In the genomic region with DNA sequence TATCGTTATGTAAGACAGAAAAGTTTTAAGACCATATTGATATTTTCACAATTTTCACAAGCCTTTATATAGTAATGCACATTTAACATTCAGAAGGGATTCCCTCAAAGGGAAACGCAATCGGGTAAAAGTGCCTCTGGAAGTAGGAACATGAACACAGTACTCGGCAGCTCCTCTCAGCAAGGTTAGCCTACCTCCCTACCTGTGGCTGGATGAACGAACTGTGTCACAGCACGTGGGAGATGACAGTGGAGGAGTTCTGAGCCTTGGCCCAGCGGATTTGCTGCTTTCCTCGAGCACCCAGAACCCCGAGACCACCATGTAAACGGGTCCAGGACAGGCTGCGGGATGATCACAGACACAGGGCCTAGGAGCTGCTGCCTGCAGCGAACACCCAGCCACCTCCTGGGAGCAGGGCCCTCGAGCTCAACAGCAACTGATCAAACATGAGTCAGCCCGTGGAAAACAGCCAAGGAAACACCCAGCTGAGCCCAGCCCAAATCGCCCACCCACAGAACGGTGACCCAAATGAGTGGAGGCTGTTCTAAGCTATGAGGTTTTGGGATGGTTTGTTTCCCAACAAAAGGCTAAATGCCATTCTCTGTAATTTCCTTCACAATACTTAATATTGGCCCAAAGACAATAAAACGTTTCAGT, we compare ENCODE assay signal across 9 cellular contexts. TPM values are rescaled to one million over a fixed set of nuclear protein-coding genes. Genes with fewer than 3 reads are reported as not detected.
DNase-seq lines count a peak whose midpoint lies in the region; ATAC-seq, FAIRE-seq and TF ChIP-seq lines count a peak whose summit lies in the region.
"Had no signal": no experiment of that assay in that cellular context is flagged by ENCODE, and none has a peak within 500 bp of the region (broad histone marks: within the 10 kb centered on the region; RNA-seq: fewer than 3 reads in every experiment).

No MANE protein-coding gene starts in this region.

- TF ChIP-seq CTCF in MM.1S (IDR thresholded peaks at IDR 0.05; ENCODE audit: low read length), result no peak

- H3K4me3 ChIP-seq in small intestine (ENCODE audit: low read depth in 1 of 2, low read length in 2 of 2) (no peak overlapping the region), MM.1S (ENCODE audit: low read length) (no peak overlapping the region)

- H3K9me2 ChIP-seq in MM.1S (replicated peaks; ENCODE audit: insufficient read depth, low read length), result no peaks in the 10 kb centered on the region

- H3K27me3 ChIP-seq in small intestine (ENCODE audit: control insufficient read depth in 2 of 2, insufficient read depth in 2 of 2, low read length in 2 of 2) (no peaks in the 10 kb centered on the region), MM.1S (replicated peaks; ENCODE audit: insufficient read depth, low read length) (no peaks in the 10 kb centered on the region)

- no peak for ATAC-seq in HG03378 (IDR thresholded peaks at IDR 0.05; ENCODE audit: unreplicated experiment)

- H3F3A ChIP-seq in MM.1S (ENCODE audit: insufficient read depth, low read length), result no peaks in the 10 kb centered on the region

- H3K4me1 ChIP-seq in small intestine (ENCODE audit: control insufficient read depth in 2 of 2, insufficient read depth in 1 of 2, low read depth in 1 of 2, low read length in 1 of 2) (peaks cover 0 to 4% of the 10 kb centered on the region in 2 donors), MM.1S (ENCODE audit: low read length) (no peaks in the 10 kb centered on the region)

- H3K36me3 ChIP-seq in small intestine (ENCODE audit: control insufficient read depth in 2 of 2, insufficient read depth in 2 of 2, low read length in 2 of 2) (peaks cover 0 to 2% of the 10 kb centered on the region in 2 donors), MM.1S (replicated peaks; ENCODE audit: insufficient read depth, low read length) (0 out of 2 replicates have a peak, but pooled peaks cover 9% of the 10 kb centered on the region)

- 49 to 71% (median 53%) methylated on average over 17 of the region's 17 CpGs for WGBS in small intestine, 3 donors

- peaks cover 75% of the 10 kb centered on the region for H3K79me2 ChIP-seq in MM.1S (ENCODE audit: low read length)

- peak; percentile 76 for DNase-seq in GM04503 (ENCODE audit: low read depth)
- DNase-seq in T1000 (lab: John Stamatoyannopoulos, UW), result peak; percentile 13
- DNase-seq in glomerular visceral epithelial cell (ENCODE audit: extremely low spot score), result peak; percentile 84
- DNase-seq in small intestine, result peak; percentile 55
- no peak for DNase-seq in cerebellar nuclear complex (lab: John Stamatoyannopoulos, UW)
- no peak for DNase-seq in MM.1S
- DNase-seq in mesenteric fat pad (ENCODE audit: low spot score), result no peak
- DNase-seq: activated effector memory CD4-positive, alpha-beta T cell treated with Interleukin-2 at 50 U/mL for 16 hours had no signal

- H3K9ac ChIP-seq in MM.1S (ENCODE audit: low read length), result no peak overlapping the region

- H3K4me2 ChIP-seq in MM.1S (ENCODE audit: low read depth, low read length), result no peak overlapping the region

- no peaks in the 10 kb centered on the region for H4K20me1 ChIP-seq in MM.1S (ENCODE audit: insufficient read depth, low read length)

- no peak overlapping the region for H2AFZ ChIP-seq in MM.1S (ENCODE audit: low read length)

- H3K27ac ChIP-seq in small intestine (ENCODE audit: low read depth in 1 of 2, low read length in 1 of 2) (peak overlapping the region in 1 of 2 donors; percentile 8), MM.1S (ENCODE audit: low read length) (no peak overlapping the region)

- H3K9me3 ChIP-seq in small intestine (ENCODE audit: control insufficient read depth, low read depth) (no peaks in the 10 kb centered on the region), MM.1S (replicated peaks; ENCODE audit: insufficient read depth, low read length) (no peaks in the 10 kb centered on the region)

- FAIRE-seq in small intestine (lab: Jason Lieb, UNC), result no peak

RNA-seq across cellular contexts. Expression of a gene that starts 30.4 kb away (rescaled TPM):
- polyA plus RNA-seq in small intestine, result 10 to 100 TPM; 62.4 to 99.3 (median 67.8) TPM
- 50.3 TPM for total RNA-seq in mesenteric fat pad

Comparison
In these comparisons a context has a peak if more than half of its experiments do, and no peak if none do; other contexts are left out.
1. DNase-seq: peak in GM04503 (single experiment), T1000 (single experiment), glomerular visceral epithelial cell (single experiment) and small intestine (single experiment); none in cerebellar nuclear complex (0 of 2), MM.1S (single experiment) and mesenteric fat pad (single experiment).